9 cellular contexts compared by ENCODE assay signal in genomic region chr19:18464646-18465045, GRCh38. TPM values are rescaled to one million over a fixed set of nuclear protein-coding genes. Genes with fewer than 3 reads are reported as not detected.
DNase-seq lines count a peak whose midpoint lies in the region; ATAC-seq and TF ChIP-seq lines count a peak whose summit lies in the region.
"Had no signal": no experiment of that assay in that cellular context is flagged by ENCODE, and none has a peak within 500 bp of the region (broad histone marks: within the 10 kb centered on the region; RNA-seq: fewer than 3 reads in every experiment).

No MANE protein-coding gene starts in this region.

- in situ Hi-C loops in astrocyte of the cerebellum (cut with HindIII; ENCODE audit: low sequenced_read_pairs), result no loop called here

- H2AFZ ChIP-seq in Karpas-422 (ENCODE audit: low read length), result no peak overlapping the region

- H3K36me3 ChIP-seq in thymus (ENCODE audit: control insufficient read depth, insufficient read depth) (peaks cover 40% of the 10 kb centered on the region), Karpas-422 (ENCODE audit: insufficient read depth, low read length) (no peaks in the 10 kb centered on the region)

- TF ChIP-seq CTCF in astrocyte of the cerebellum (IDR thresholded peaks at IDR 0.05; ENCODE audit: low read depth, low read length, missing control alignments), result no peak

- H3K79me2 ChIP-seq in Karpas-422 (ENCODE audit: low read length), result peaks cover 6% of the 10 kb centered on the region; the same call in 1 of the 2 replicates

- H3K4me1 ChIP-seq in thymus (ENCODE audit: control insufficient read depth, insufficient read depth, low read length), result peaks cover 6% of the 10 kb centered on the region
- H3K4me1 ChIP-seq in Karpas-422 (ENCODE audit: low read length), result no peaks in the 10 kb centered on the region

- H3K27me3 ChIP-seq in thymus (ENCODE audit: control insufficient read depth, insufficient read depth) (no peaks in the 10 kb centered on the region), Karpas-422 (ENCODE audit: low read length) (no peaks in the 10 kb centered on the region)

- H3K9me2 ChIP-seq in Karpas-422 (replicated peaks; ENCODE audit: insufficient read depth, low read length), result no peaks in the 10 kb centered on the region

- no peaks in the 10 kb centered on the region for H3K9me3 ChIP-seq in thymus (ENCODE audit: control insufficient read depth)
- no peaks in the 10 kb centered on the region for H3K9me3 ChIP-seq in Karpas-422 (ENCODE audit: low read length)

- H3K4me3 ChIP-seq in astrocyte of the cerebellum (ENCODE audit: low read depth, low read length), result no peak overlapping the region
- H3K4me3 ChIP-seq in thymus (ENCODE audit: low read length), result no peak overlapping the region
- no peak overlapping the region for H3K4me3 ChIP-seq in Karpas-422 (ENCODE audit: low read length)

- 37% methylated on average over 8 of the region's 8 CpGs for WGBS in thymus

- peak; percentile 68 for ATAC-seq in left colon
- ATAC-seq in GM21447 (IDR thresholded peaks at IDR 0.05; ENCODE audit: unreplicated experiment), result no peak
- ATAC-seq in GM18502 (IDR thresholded peaks at IDR 0.05; ENCODE audit: poor library complexity, unreplicated experiment), result no peak

- H3K4me2 ChIP-seq in Karpas-422 (ENCODE audit: low read depth, low read length, poor library complexity, severe bottlenecking), result no peak overlapping the region

- intact Hi-C loops in left colon (cut with DNase I, micrococcal nuclease), result loop anchor here in 1 of 2 donors (10.0 kb wide), 1 partner anchor 120 kb away; the partner anchor contains the start of gene REX1BD

- H3K27ac ChIP-seq in thymus (ENCODE audit: low read depth) (peak overlapping the region; percentile 62), Karpas-422 (ENCODE audit: low read length) (no peak overlapping the region)
- H3K27ac ChIP-seq: 22Rv1 had no signal

- H4K20me1 ChIP-seq in Karpas-422 (ENCODE audit: insufficient read depth, low read depth, low read length), result peaks cover 3% of the 10 kb centered on the region; the same call in 1 of the 2 replicates

- H3K9ac ChIP-seq in Karpas-422 (ENCODE audit: low read length), result no peak overlapping the region

- DNase-seq in DMS 273 (lab: John Stamatoyannopoulos, UW; ENCODE audit: unreplicated experiment) (peak; percentile 55), DMS 273 treated with DMSO at 0.1 percent for 48 hours (lab: John Stamatoyannopoulos, UW) (no peak), astrocyte of the cerebellum (ENCODE audit: low read depth) (peak; percentile 80), left colon (peak; percentile 67 to 87), Karpas-422 (no peak)

RNA-seq across cellular contexts. Expression of gene ISYNA1, which starts 26.7 kb away (rescaled TPM):
- total RNA-seq in left colon, result 10 to 100 TPM; 14.1 to 15.1 TPM
- 66.1 TPM for polyA plus RNA-seq in thymus
- 4.1 and 10.0 TPM in 2 replicates for total RNA-seq in Karpas-422 (2014; rRNA removed; shearing (Covaris generic); ENCODE audit: low replicate concordance)

RNA-seq across cellular contexts. Expression of gene SSBP4, which starts 45.4 kb away (rescaled TPM):
- 10 to 100 TPM; 37.4 to 50.7 TPM for total RNA-seq in left colon
- 50.3 TPM for polyA plus RNA-seq in thymus
- total RNA-seq in Karpas-422 (2014; rRNA removed; shearing (Covaris generic); ENCODE audit: low replicate concordance), result 22.5 and 73.2 TPM in 2 replicates

RNA-seq across cellular contexts. Expression of gene ELL, which starts 57.2 kb away (rescaled TPM):
- total RNA-seq in left colon, result 10 to 100 TPM; 18.1 to 19.1 TPM
- 14.3 TPM for polyA plus RNA-seq in thymus
- 10.9 and 14.8 TPM in 2 replicates for total RNA-seq in Karpas-422 (2014; rRNA removed; shearing (Covaris generic); ENCODE audit: low replicate concordance)

Comparison
In these comparisons a context has a peak if more than half of its experiments do, and no peak if none do; other contexts are left out.
1. DNase-seq: peak in DMS 273 (single experiment), astrocyte of the cerebellum (single experiment) and left colon (2 of 2); none in DMS 273 treated with DMSO at 0.1 percent for 48 hours (single experiment) and Karpas-422 (single experiment).